In the genomic region with DNA sequence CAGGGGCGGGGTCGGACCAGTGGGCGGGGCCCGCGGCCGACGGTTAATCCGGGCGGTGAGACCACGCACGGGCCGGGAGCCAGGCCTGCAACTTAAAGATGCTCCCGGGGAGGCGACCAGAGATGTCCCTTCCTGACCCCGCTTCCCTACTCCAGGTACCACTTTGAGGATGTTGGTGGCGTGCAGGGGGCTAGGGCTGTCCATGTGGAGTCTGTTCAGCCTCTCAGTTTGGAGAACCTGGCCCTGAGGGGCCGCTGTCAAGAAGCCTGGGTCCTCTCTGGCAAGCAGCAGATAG, we compare ENCODE assay signal across 8 cellular contexts. TPM values are rescaled to one million over a fixed set of nuclear protein-coding genes. Genes with fewer than 3 reads are reported as not detected.
DNase-seq lines count a peak whose midpoint lies in the region; ATAC-seq and TF ChIP-seq lines count a peak whose summit lies in the region.

No MANE protein-coding gene starts in this region.

- 0 out of 2 replicates have a peak, but pooled peaks cover 10% of the 10 kb centered on the region for H3K36me3 ChIP-seq in BLaER1
- peaks cover 0 to 12% of the 10 kb centered on the region in 2 experiments; a peak in 1 of 3 replicates for H3K36me3 ChIP-seq in HEK293 (ENCODE audit: control insufficient read depth in 2 of 2, insufficient read depth in 1 of 2, low read length in 2 of 2)

- POLR2A ChIA-PET in HEK293 (lab: Yijun Ruan, JAX): interaction anchor here (0.5 to 1.8 kb wide), 20 partner anchors 11 to 342 kb away, joined by 3 to 22 read pairs (median 4); a partner anchor contains a TSS

- H3K4me1 Mint-ChIP-seq in activated T-helper 17 cell treated with anti-CD3 and anti-CD28 coated beads, Interleukin-2, amount 50 U/mL, for 72 hours: peaks cover 19% of the 10 kb centered on the region
- peaks cover 55% of the 10 kb centered on the region for H3K4me1 Mint-ChIP-seq in stimulated activated memory B cell treated with anti-CD40 and anti-IgM and Interleukin-4, amounts not matched to agents 10 μg/mL and 1 μg/mL and 100 μg/mL, for 72 hours

- peak overlapping the region; percentile 86 for H3K27ac ChIP-seq in BLaER1
- H3K27ac ChIP-seq in HEK293 (ENCODE audit: extremely low read depth, low read depth, low read length): peak overlapping the region; percentile 79; the same call in 1 of the 2 replicates

- peak overlapping the region; percentile 86 for H3K4me3 ChIP-seq in BLaER1
- H3K4me3 ChIP-seq in HEK293 (ENCODE audit: low read depth, low read length): peak overlapping the region; percentile 76
- peak overlapping the region; percentile 88 for H3K4me3 ChIP-seq in iPS-11a (ENCODE audit: low read depth, low read length)

- H3K4me3 Mint-ChIP-seq in activated T-helper 17 cell treated with anti-CD3 and anti-CD28 coated beads, Interleukin-2, amount 50 U/mL, for 72 hours: peak overlapping the region; percentile 98
- H3K4me3 Mint-ChIP-seq in stimulated activated memory B cell treated with anti-CD40 and anti-IgM and Interleukin-4, amounts not matched to agents 10 μg/mL and 1 μg/mL and 100 μg/mL, for 72 hours: peak overlapping the region; percentile 90

- H3K4me2 ChIP-seq in BLaER1: peak overlapping the region; percentile 98

- H4K20me1 ChIP-seq in BLaER1: no peaks in the 10 kb centered on the region

- no peaks in the 10 kb centered on the region for H3K27me3 Mint-ChIP-seq in activated T-helper 17 cell treated with anti-CD3 and anti-CD28 coated beads, Interleukin-2, amount 50 U/mL, for 72 hours
- no peaks in the 10 kb centered on the region for H3K27me3 Mint-ChIP-seq in stimulated activated memory B cell treated with anti-CD40 and anti-IgM and Interleukin-4, amounts not matched to agents 10 μg/mL and 1 μg/mL and 100 μg/mL, for 72 hours

- no peaks in the 10 kb centered on the region for H3K27me3 ChIP-seq in BLaER1

- peaks cover 48% of the 10 kb centered on the region for H3K4me1 ChIP-seq in BLaER1
- H3K4me1 ChIP-seq in HEK293 (ENCODE audit: control insufficient read depth, insufficient read depth, low read length): peaks cover 9% of the 10 kb centered on the region

- no peaks in the 10 kb centered on the region for H3K9me3 Mint-ChIP-seq in activated T-helper 17 cell treated with anti-CD3 and anti-CD28 coated beads, Interleukin-2, amount 50 U/mL, for 72 hours
- H3K9me3 Mint-ChIP-seq in stimulated activated memory B cell treated with anti-CD40 and anti-IgM and Interleukin-4, amounts not matched to agents 10 μg/mL and 1 μg/mL and 100 μg/mL, for 72 hours: no peaks in the 10 kb centered on the region

- no peak for ATAC-seq in activated T-helper 17 cell treated with anti-CD3 and anti-CD28 coated beads, Interleukin-2, amount 50 U/mL, for 72 hours (replicated peaks)
- ATAC-seq in stimulated activated memory B cell treated with anti-CD40 and anti-IgM and Interleukin-4, amounts not matched to agents 10 μg/mL and 1 μg/mL and 100 μg/mL, for 72 hours: no peak

- H3K9ac ChIP-seq in BLaER1: peak overlapping the region; percentile 88

- H3K27ac Mint-ChIP-seq in activated T-helper 17 cell treated with anti-CD3 and anti-CD28 coated beads, Interleukin-2, amount 50 U/mL, for 72 hours: peak overlapping the region; percentile 96
- H3K27ac Mint-ChIP-seq in stimulated activated memory B cell treated with anti-CD40 and anti-IgM and Interleukin-4, amounts not matched to agents 10 μg/mL and 1 μg/mL and 100 μg/mL, for 72 hours: peak overlapping the region; percentile 98

- no peak for DNase-seq in SIG-M5 (lab: John Stamatoyannopoulos, UW)
- DNase-seq in NCI-H1436 (lab: John Stamatoyannopoulos, UW): no peak
- DNase-seq in iPS-NIHi11 (ENCODE audit: low spot score): no peak

- CTCF ChIA-PET in HEK293 (lab: Yijun Ruan, JAX): interaction anchor here (0.5 to 1.5 kb wide), 4 partner anchors 19 to 149 kb away, joined by 3 read pairs; a partner anchor contains a TSS

- H3K36me3 Mint-ChIP-seq in activated T-helper 17 cell treated with anti-CD3 and anti-CD28 coated beads, Interleukin-2, amount 50 U/mL, for 72 hours (ENCODE audit: low read depth): peaks cover 5% of the 10 kb centered on the region
- peaks cover 11% of the 10 kb centered on the region for H3K36me3 Mint-ChIP-seq in stimulated activated memory B cell treated with anti-CD40 and anti-IgM and Interleukin-4, amounts not matched to agents 10 μg/mL and 1 μg/mL and 100 μg/mL, for 72 hours

- TF ChIP-seq CTCF in HEK293 (tag by site-specific recombination; IDR thresholded peaks at IDR 0.05): no peak

- no peaks in the 10 kb centered on the region for H3K9me3 ChIP-seq in BLaER1
- no peaks in the 10 kb centered on the region for H3K9me3 ChIP-seq in HEK293 (ENCODE audit: control insufficient read depth, insufficient read depth, low read depth, low read length)

TF ChIP-seq in HEK293, 187 proteins besides CTCF, POLR2A, EP300 and RAD21 (continues in another document):
- TF ChIP-seq, protein P1, sequence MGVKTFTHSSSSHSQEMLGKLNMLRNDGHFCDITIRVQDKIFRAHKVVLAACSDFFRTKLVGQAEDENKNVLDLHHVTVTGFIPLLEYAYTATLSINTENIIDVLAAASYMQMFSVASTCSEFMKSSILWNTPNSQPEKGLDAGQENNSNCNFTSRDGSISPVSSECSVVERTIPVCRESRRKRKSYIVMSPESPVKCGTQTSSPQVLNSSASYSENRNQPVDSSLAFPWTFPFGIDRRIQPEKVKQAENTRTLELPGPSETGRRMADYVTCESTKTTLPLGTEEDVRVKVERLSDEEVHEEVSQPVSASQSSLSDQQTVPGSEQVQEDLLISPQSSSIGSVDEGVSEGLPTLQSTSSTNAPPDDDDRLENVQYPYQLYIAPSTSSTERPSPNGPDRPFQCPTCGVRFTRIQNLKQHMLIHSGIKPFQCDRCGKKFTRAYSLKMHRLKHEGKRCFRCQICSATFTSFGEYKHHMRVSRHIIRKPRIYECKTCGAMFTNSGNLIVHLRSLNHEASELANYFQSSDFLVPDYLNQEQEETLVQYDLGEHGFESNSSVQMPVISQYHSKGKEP (tag by site-specific recombination; IDR thresholded peaks at IDR 0.05): 0 out of 2 replicates have a peak, but pooled peaks have one; percentile 17
- TF ChIP-seq ZNF335 (tag by site-specific recombination; conservative IDR thresholded peaks at IDR 0.05) (peak; percentile 14), ZFHX2 (tag by site-specific recombination; conservative IDR thresholded peaks at IDR 0.05) (0 out of 2 replicates have a peak, but pooled peaks have one; percentile 1), ZNF654 (tag by site-specific recombination; IDR thresholded peaks at IDR 0.05; ENCODE audit: low read depth) (no peak), ZNF548 (tag by site-specific recombination; IDR thresholded peaks at IDR 0.05) (no peak)
- TF ChIP-seq, protein P2, sequence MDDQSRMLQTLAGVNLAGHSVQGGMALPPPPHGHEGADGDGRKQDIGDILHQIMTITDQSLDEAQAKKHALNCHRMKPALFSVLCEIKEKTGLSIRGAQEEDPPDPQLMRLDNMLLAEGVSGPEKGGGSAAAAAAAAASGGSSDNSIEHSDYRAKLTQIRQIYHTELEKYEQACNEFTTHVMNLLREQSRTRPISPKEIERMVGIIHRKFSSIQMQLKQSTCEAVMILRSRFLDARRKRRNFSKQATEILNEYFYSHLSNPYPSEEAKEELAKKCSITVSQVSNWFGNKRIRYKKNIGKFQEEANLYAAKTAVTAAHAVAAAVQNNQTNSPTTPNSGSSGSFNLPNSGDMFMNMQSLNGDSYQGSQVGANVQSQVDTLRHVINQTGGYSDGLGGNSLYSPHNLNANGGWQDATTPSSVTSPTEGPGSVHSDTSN (CRISPR knock-in tag; IDR thresholded peaks at IDR 0.05): peak; percentile 24; the same call in 1 of the 2 replicates
- TF ChIP-seq, protein P3, sequence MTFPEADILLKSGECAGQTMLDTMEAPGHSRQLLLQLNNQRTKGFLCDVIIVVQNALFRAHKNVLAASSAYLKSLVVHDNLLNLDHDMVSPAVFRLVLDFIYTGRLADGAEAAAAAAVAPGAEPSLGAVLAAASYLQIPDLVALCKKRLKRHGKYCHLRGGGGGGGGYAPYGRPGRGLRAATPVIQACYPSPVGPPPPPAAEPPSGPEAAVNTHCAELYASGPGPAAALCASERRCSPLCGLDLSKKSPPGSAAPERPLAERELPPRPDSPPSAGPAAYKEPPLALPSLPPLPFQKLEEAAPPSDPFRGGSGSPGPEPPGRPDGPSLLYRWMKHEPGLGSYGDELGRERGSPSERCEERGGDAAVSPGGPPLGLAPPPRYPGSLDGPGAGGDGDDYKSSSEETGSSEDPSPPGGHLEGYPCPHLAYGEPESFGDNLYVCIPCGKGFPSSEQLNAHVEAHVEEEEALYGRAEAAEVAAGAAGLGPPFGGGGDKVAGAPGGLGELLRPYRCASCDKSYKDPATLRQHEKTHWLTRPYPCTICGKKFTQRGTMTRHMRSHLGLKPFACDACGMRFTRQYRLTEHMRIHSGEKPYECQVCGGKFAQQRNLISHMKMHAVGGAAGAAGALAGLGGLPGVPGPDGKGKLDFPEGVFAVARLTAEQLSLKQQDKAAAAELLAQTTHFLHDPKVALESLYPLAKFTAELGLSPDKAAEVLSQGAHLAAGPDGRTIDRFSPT (tag by site-specific recombination; IDR thresholded peaks at IDR 0.05): no peak

RNA-seq across cellular contexts. Expression of a gene that starts 0.6 kb away (rescaled TPM):
- 10 to 100 TPM; 44.9 to 56.0 TPM for total RNA-seq in activated T-helper 17 cell treated with anti-CD3 and anti-CD28 coated beads, Interleukin-2, amount 50 U/mL, for 72 hours

RNA-seq across cellular contexts. Expression of a gene that starts 6.2 kb away (rescaled TPM):
- 1 to 10 TPM; 3.6 to 4.3 TPM for total RNA-seq in activated T-helper 17 cell treated with anti-CD3 and anti-CD28 coated beads, Interleukin-2, amount 50 U/mL, for 72 hours

RNA-seq across cellular contexts. Expression of a gene that starts 21.0 kb away (rescaled TPM):
- not detected for total RNA-seq in activated T-helper 17 cell treated with anti-CD3 and anti-CD28 coated beads, Interleukin-2, amount 50 U/mL, for 72 hours

RNA-seq across cellular contexts. Expression of a gene that starts 40.0 kb away (rescaled TPM):
- total RNA-seq in activated T-helper 17 cell treated with anti-CD3 and anti-CD28 coated beads, Interleukin-2, amount 50 U/mL, for 72 hours: 100 to 1,000 TPM in 1 of 2 donors, 10 to 100 TPM in 1; 53.9 to 143 TPM

RNA-seq across cellular contexts. Expression of a gene that starts 41.2 kb away (rescaled TPM):
- total RNA-seq in activated T-helper 17 cell treated with anti-CD3 and anti-CD28 coated beads, Interleukin-2, amount 50 U/mL, for 72 hours: 10 to 100 TPM; 53.8 to 80.4 TPM
